Comparison of ENCODE assay signal across 1 cellular context in the genomic region with DNA sequence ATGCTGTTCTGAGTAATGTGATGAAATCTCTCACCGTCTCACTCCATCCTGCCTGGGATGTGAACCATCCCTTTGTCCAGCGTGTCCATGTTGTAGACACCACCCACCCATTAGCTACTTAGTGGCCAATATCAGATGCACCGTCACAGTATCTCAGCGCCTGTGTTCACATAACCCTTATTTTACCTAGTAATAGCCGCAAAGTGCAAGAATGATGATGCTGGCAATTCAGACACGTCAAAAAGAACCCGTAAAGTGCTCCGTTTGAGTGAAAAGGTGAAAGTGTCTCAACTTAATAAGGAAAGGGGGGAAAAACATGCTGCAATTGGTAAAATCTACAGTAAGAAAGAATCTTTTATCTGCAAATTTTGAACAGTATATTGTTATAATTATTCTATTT.
A peak's percentile ranks its signal among the peaks of the same experiment; 100 is the strongest.
TF ChIP-seq lines count a peak whose summit lies in the region.

No MANE protein-coding gene starts in this region.

TF ChIP-seq in GM12878, 131 proteins besides CTCF, POLR2A, EP300 and RAD21:
- TF ChIP-seq, protein P1, sequence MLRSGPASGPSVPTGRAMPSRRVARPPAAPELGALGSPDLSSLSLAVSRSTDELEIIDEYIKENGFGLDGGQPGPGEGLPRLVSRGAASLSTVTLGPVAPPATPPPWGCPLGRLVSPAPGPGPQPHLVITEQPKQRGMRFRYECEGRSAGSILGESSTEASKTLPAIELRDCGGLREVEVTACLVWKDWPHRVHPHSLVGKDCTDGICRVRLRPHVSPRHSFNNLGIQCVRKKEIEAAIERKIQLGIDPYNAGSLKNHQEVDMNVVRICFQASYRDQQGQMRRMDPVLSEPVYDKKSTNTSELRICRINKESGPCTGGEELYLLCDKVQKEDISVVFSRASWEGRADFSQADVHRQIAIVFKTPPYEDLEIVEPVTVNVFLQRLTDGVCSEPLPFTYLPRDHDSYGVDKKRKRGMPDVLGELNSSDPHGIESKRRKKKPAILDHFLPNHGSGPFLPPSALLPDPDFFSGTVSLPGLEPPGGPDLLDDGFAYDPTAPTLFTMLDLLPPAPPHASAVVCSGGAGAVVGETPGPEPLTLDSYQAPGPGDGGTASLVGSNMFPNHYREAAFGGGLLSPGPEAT (IDR thresholded peaks at IDR 0.05; ENCODE audit: low read depth) = no peak
- TF ChIP-seq NR2F1 (conservative IDR thresholded peaks at IDR 0.05) = no peak
- no peak for TF ChIP-seq RBBP5 (conservative IDR thresholded peaks at IDR 0.05)
- 0 out of 2 replicates have a peak, but pooled peaks have one; percentile 20 for TF ChIP-seq EED (IDR thresholded peaks at IDR 0.05; ENCODE audit: low read depth)
- no peak for TF ChIP-seq PAX8 (IDR thresholded peaks at IDR 0.05)
- peak; percentile 65 for TF ChIP-seq RUNX3 (IDR thresholded peaks at IDR 0.05; ENCODE audit: low read length)
- no peak for TF ChIP-seq RB1 (IDR thresholded peaks at IDR 0.05; ENCODE audit: borderline replicate concordance)
- peak; percentile 55; the same call in 1 of the 2 replicates for TF ChIP-seq CREB1 (IDR thresholded peaks at IDR 0.05; ENCODE audit: low read depth)
- TF ChIP-seq, protein P2, sequence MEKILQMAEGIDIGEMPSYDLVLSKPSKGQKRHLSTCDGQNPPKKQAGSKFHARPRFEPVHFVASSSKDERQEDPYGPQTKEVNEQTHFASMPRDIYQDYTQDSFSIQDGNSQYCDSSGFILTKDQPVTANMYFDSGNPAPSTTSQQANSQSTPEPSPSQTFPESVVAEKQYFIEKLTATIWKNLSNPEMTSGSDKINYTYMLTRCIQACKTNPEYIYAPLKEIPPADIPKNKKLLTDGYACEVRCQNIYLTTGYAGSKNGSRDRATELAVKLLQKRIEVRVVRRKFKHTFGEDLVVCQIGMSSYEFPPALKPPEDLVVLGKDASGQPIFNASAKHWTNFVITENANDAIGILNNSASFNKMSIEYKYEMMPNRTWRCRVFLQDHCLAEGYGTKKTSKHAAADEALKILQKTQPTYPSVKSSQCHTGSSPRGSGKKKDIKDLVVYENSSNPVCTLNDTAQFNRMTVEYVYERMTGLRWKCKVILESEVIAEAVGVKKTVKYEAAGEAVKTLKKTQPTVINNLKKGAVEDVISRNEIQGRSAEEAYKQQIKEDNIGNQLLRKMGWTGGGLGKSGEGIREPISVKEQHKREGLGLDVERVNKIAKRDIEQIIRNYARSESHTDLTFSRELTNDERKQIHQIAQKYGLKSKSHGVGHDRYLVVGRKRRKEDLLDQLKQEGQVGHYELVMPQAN (conservative IDR thresholded peaks at IDR 0.05) = no peak
- no peak for TF ChIP-seq LARP7 (IDR thresholded peaks at IDR 0.05)
- TF ChIP-seq ZBED1 (IDR thresholded peaks at IDR 0.05; ENCODE audit: borderline replicate concordance) = no peak
- TF ChIP-seq CREM (IDR thresholded peaks at IDR 0.05; ENCODE audit: low read depth) = peak; percentile 69
- TF ChIP-seq HDGF (IDR thresholded peaks at IDR 0.05) = no peak
- TF ChIP-seq, protein P3, sequence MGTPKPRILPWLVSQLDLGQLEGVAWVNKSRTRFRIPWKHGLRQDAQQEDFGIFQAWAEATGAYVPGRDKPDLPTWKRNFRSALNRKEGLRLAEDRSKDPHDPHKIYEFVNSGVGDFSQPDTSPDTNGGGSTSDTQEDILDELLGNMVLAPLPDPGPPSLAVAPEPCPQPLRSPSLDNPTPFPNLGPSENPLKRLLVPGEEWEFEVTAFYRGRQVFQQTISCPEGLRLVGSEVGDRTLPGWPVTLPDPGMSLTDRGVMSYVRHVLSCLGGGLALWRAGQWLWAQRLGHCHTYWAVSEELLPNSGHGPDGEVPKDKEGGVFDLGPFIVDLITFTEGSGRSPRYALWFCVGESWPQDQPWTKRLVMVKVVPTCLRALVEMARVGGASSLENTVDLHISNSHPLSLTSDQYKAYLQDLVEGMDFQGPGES (IDR thresholded peaks at IDR 0.05) = no peak
- no peak for TF ChIP-seq SIX5 (IDR thresholded peaks at IDR 0.05; ENCODE audit: low read depth, low read length, severe bottlenecking)
- no peak for TF ChIP-seq DPF2 (IDR thresholded peaks at IDR 0.05)
- no peak for TF ChIP-seq BHLHE40 (IDR thresholded peaks at IDR 0.05; ENCODE audit: borderline replicate concordance in 1 of 2, low read depth in 2 of 2, low read length in 1 of 2)
- TF ChIP-seq STAT1 (conservative IDR thresholded peaks at IDR 0.05) = no peak
- peak; percentile 43; the same call in 1 of the 2 replicates for TF ChIP-seq NFIC (IDR thresholded peaks at IDR 0.05; ENCODE audit: low read depth, low read length)
- TF ChIP-seq, protein P4, sequence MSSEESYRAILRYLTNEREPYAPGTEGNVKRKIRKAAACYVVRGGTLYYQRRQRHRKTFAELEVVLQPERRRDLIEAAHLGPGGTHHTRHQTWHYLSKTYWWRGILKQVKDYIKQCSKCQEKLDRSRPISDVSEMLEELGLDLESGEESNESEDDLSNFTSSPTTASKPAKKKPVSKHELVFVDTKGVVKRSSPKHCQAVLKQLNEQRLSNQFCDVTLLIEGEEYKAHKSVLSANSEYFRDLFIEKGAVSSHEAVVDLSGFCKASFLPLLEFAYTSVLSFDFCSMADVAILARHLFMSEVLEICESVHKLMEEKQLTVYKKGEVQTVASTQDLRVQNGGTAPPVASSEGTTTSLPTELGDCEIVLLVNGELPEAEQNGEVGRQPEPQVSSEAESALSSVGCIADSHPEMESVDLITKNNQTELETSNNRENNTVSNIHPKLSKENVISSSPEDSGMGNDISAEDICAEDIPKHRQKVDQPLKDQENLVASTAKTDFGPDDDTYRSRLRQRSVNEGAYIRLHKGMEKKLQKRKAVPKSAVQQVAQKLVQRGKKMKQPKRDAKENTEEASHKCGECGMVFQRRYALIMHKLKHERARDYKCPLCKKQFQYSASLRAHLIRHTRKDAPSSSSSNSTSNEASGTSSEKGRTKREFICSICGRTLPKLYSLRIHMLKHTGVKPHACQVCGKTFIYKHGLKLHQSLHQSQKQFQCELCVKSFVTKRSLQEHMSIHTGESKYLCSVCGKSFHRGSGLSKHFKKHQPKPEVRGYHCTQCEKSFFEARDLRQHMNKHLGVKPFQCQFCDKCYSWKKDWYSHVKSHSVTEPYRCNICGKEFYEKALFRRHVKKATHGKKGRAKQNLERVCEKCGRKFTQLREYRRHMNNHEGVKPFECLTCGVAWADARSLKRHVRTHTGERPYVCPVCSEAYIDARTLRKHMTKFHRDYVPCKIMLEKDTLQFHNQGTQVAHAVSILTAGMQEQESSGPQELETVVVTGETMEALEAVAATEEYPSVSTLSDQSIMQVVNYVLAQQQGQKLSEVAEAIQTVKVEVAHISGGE (CRISPR knock-in tag; IDR thresholded peaks at IDR 0.05) = no peak
- TF ChIP-seq, protein P5, sequence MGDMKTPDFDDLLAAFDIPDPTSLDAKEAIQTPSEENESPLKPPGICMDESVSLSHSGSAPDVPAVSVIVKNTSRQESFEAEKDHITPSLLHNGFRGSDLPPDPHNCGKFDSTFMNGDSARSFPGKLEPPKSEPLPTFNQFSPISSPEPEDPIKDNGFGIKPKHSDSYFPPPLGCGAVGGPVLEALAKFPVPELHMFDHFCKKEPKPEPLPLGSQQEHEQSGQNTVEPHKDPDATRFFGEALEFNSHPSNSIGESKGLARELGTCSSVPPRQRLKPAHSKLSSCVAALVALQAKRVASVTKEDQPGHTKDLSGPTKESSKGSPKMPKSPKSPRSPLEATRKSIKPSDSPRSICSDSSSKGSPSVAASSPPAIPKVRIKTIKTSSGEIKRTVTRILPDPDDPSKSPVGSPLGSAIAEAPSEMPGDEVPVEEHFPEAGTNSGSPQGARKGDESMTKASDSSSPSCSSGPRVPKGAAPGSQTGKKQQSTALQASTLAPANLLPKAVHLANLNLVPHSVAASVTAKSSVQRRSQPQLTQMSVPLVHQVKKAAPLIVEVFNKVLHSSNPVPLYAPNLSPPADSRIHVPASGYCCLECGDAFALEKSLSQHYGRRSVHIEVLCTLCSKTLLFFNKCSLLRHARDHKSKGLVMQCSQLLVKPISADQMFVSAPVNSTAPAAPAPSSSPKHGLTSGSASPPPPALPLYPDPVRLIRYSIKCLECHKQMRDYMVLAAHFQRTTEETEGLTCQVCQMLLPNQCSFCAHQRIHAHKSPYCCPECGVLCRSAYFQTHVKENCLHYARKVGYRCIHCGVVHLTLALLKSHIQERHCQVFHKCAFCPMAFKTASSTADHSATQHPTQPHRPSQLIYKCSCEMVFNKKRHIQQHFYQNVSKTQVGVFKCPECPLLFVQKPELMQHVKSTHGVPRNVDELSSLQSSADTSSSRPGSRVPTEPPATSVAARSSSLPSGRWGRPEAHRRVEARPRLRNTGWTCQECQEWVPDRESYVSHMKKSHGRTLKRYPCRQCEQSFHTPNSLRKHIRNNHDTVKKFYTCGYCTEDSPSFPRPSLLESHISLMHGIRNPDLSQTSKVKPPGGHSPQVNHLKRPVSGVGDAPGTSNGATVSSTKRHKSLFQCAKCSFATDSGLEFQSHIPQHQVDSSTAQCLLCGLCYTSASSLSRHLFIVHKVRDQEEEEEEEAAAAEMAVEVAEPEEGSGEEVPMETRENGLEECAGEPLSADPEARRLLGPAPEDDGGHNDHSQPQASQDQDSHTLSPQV (IDR thresholded peaks at IDR 0.05) = no peak
- TF ChIP-seq CBX5 (IDR thresholded peaks at IDR 0.05; ENCODE audit: low read depth) = no peak
- TF ChIP-seq JUNB (IDR thresholded peaks at IDR 0.05) = peak; percentile 91
- no peak for TF ChIP-seq WRNIP1 (IDR thresholded peaks at IDR 0.05; ENCODE audit: borderline replicate concordance, low read depth, low read length)
